ENCODE assay signal across 13 cellular contexts in the genomic region with DNA sequence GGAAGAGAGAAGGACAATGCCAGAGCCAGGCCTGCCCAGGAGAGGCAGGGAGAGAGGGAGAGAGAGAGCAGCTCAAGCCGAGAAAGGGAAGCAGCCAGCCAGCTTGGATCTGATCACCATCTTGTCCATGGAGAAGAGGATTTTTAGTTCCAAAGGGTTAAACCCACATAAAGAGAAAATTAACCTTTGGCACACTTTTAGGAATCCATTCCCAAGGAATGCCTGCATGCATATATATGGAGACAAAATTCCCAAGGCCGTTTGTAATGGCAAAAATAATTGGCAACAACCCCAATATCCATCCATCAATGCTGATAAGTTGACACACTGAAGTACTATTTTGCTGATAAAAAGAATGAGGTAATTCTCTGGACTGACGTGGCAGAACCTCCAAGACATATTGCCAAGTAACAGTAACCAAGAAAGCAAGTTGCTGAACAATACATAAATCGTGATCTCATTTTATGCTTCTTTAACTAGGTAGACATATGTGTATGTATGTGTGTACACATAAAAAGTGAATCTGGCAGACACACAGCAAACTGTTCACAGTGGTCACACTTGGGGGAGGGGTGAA. TPM values are rescaled to one million over a fixed set of nuclear protein-coding genes. Genes with fewer than 3 reads are reported as not detected.
DNase-seq lines count a peak whose midpoint lies in the region; ATAC-seq and TF ChIP-seq lines count a peak whose summit lies in the region.
"Had no signal": no experiment of that assay in that cellular context is flagged by ENCODE, and none has a peak within 500 bp of the region (broad histone marks: within the 10 kb centered on the region; RNA-seq: fewer than 3 reads in every experiment).

No MANE protein-coding gene starts in this region.

- H3K4me3 ChIP-seq in brain microvascular endothelial cell (ENCODE audit: low read depth, low read length) (no peak overlapping the region), mesendoderm (ENCODE audit: low read length) (no peak overlapping the region), Karpas-422 (ENCODE audit: low read length) (no peak overlapping the region)
- H3K4me3 ChIP-seq: esophagus squamous epithelium had no signal

- H2AFZ ChIP-seq in Karpas-422 (ENCODE audit: low read length): no peak overlapping the region
- H2AFZ ChIP-seq: parathyroid adenoma had no signal

- TF ChIP-seq CTCF in brain microvascular endothelial cell (IDR thresholded peaks at IDR 0.05; ENCODE audit: low read depth, low read length, missing control alignments): no peak

- H3K79me1 ChIP-seq in mesendoderm (ENCODE audit: low read length): no peaks in the 10 kb centered on the region

- H3K27ac ChIP-seq in KOPT-K1 (ENCODE audit: low read depth, low read length, poor library complexity, severe bottlenecking): peak overlapping the region; percentile 93
- H3K27ac ChIP-seq in brain microvascular endothelial cell: peak overlapping the region; percentile 54
- H3K27ac ChIP-seq in mesendoderm (ENCODE audit: low read depth, low read length): peak overlapping the region; percentile 80
- no peak overlapping the region for H3K27ac ChIP-seq in Karpas-422 (ENCODE audit: low read length)
- H3K27ac ChIP-seq: esophagus squamous epithelium, parathyroid adenoma had no signal

- DNase-seq in AG08395 (ENCODE audit: low spot score): peak; percentile 48
- peak; percentile 90 for DNase-seq in brain microvascular endothelial cell
- DNase-seq in mesendoderm: no peak
- DNase-seq in midbrain (lab: John Stamatoyannopoulos, UW): no peak
- no peak for DNase-seq in T-helper 9 cell
- no peak for DNase-seq in Karpas-422
- DNase-seq: esophagus squamous epithelium, GF-D8, left cardiac atrium had no signal

- H2BK5ac ChIP-seq in mesendoderm (ENCODE audit: low read length): peak overlapping the region; percentile 4

- H3K79me2 ChIP-seq in mesendoderm (ENCODE audit: control insufficient read depth, insufficient read depth, low read length) (no peaks in the 10 kb centered on the region), Karpas-422 (ENCODE audit: low read length) (no peaks in the 10 kb centered on the region)
- H3K79me2 ChIP-seq: parathyroid adenoma had no signal

- no peak overlapping the region for H2AK5ac ChIP-seq in mesendoderm (ENCODE audit: low read length)

- H3K4ac ChIP-seq in mesendoderm (ENCODE audit: low read depth, low read length): no peak overlapping the region

- no peak for ATAC-seq in GM21528 (IDR thresholded peaks at IDR 0.05; ENCODE audit: low FRiP score, unreplicated experiment)

- H3K56ac ChIP-seq in mesendoderm (ENCODE audit: low read length): peak overlapping the region; percentile 79

- H3K4me1 ChIP-seq in mesendoderm (ENCODE audit: control insufficient read depth, low read depth, low read length): peaks cover 23% of the 10 kb centered on the region
- H3K4me1 ChIP-seq in Karpas-422 (ENCODE audit: low read length): peaks cover 3% of the 10 kb centered on the region; the same call in 1 of the 2 replicates

- no peaks in the 10 kb centered on the region for H3K36me3 ChIP-seq in KOPT-K1 (ENCODE audit: insufficient read depth, low read length)
- no peaks in the 10 kb centered on the region for H3K36me3 ChIP-seq in brain microvascular endothelial cell (replicated peaks)
- no peaks in the 10 kb centered on the region for H3K36me3 ChIP-seq in mesendoderm (ENCODE audit: control insufficient read depth, insufficient read depth, low read length)
- H3K36me3 ChIP-seq in Karpas-422 (ENCODE audit: insufficient read depth, low read length): no peaks in the 10 kb centered on the region
- H3K36me3 ChIP-seq: esophagus squamous epithelium had no signal

- H3K9me3 ChIP-seq in KOPT-K1 (ENCODE audit: insufficient read depth, low read length, poor library complexity, severe bottlenecking) (no peaks in the 10 kb centered on the region), Karpas-422 (ENCODE audit: low read length) (no peaks in the 10 kb centered on the region)
- H3K9me3 ChIP-seq: esophagus squamous epithelium had no signal

- H3K27me3 ChIP-seq in brain microvascular endothelial cell (replicated peaks) (no peaks in the 10 kb centered on the region), mesendoderm (ENCODE audit: insufficient read depth, low read length, poor library complexity) (no peaks in the 10 kb centered on the region), Karpas-422 (ENCODE audit: low read length) (no peaks in the 10 kb centered on the region)

- H4K5ac ChIP-seq in mesendoderm (ENCODE audit: low read length): no peak overlapping the region

- no peaks in the 10 kb centered on the region for H3K9me2 ChIP-seq in Karpas-422 (replicated peaks; ENCODE audit: insufficient read depth, low read length)

- H3K18ac ChIP-seq in mesendoderm (ENCODE audit: low read length): peak overlapping the region; percentile 33

- peak overlapping the region; percentile 2 for H3K9ac ChIP-seq in mesendoderm (ENCODE audit: low read length)
- no peak overlapping the region for H3K9ac ChIP-seq in Karpas-422 (ENCODE audit: low read length)
- H3K9ac ChIP-seq: parathyroid adenoma had no signal

- WGBS in mesendoderm (ENCODE audit: extremely low coverage, insufficient coverage, low lambda C conversion rate): no CpG with 5 or more reads among the region's 4 CpGs

- H4K8ac ChIP-seq in mesendoderm (ENCODE audit: low read depth, low read length): no peak overlapping the region

- in situ Hi-C loops in brain microvascular endothelial cell (cut with HindIII; ENCODE audit: low pct_ligation_motif_present, low sequenced_read_pairs): no loop called here

- H2BK15ac ChIP-seq in mesendoderm (replicated peaks; ENCODE audit: low read depth): no peak overlapping the region

- no peaks in the 10 kb centered on the region for H4K20me1 ChIP-seq in Karpas-422 (ENCODE audit: insufficient read depth, low read depth, low read length)

- H2BK120ac ChIP-seq in mesendoderm (ENCODE audit: low read depth, low read length): no peak overlapping the region

- no peak overlapping the region for H3K23ac ChIP-seq in mesendoderm (ENCODE audit: low read length)

- no peak overlapping the region for H3K4me2 ChIP-seq in mesendoderm (ENCODE audit: low read length)
- no peak overlapping the region for H3K4me2 ChIP-seq in Karpas-422 (ENCODE audit: low read depth, low read length, poor library complexity, severe bottlenecking)

RNA-seq across cellular contexts. Expression of gene STRA6, which starts 7.5 kb away (rescaled TPM):
- polyA plus RNA-seq in mesendoderm (2013, experiment 1 of 2): 4.4 TPM
- 4.5 TPM for polyA plus RNA-seq in mesendoderm (2013, experiment 2 of 2)
- 0.18 TPM in 1 of 2 replicates, not detected in the other for total RNA-seq in Karpas-422 (2014; rRNA removed; shearing (Covaris generic); ENCODE audit: low replicate concordance)
- total RNA-seq: left cardiac atrium, subcutaneous adipose tissue had no signal

RNA-seq across cellular contexts. Expression of gene CCDC33, which starts 26.0 kb away (rescaled TPM):
- 1.7 TPM for polyA plus RNA-seq in mesendoderm (2013, experiment 1 of 2)
- polyA plus RNA-seq in mesendoderm (2013, experiment 2 of 2): 1.6 TPM
- total RNA-seq in Karpas-422 (2014; rRNA removed; shearing (Covaris generic); ENCODE audit: low replicate concordance): not detected in 2 replicates
- total RNA-seq: esophagus squamous epithelium, left cardiac atrium, subcutaneous adipose tissue had no signal

RNA-seq across cellular contexts. Expression of gene ISLR, which starts 36.6 kb away (rescaled TPM):
- 1.2 TPM for polyA plus RNA-seq in mesendoderm (2013, experiment 1 of 2)
- polyA plus RNA-seq in mesendoderm (2013, experiment 2 of 2): 0.84 TPM
- not detected in 2 replicates for total RNA-seq in Karpas-422 (2014; rRNA removed; shearing (Covaris generic); ENCODE audit: low replicate concordance)

Comparison
In these comparisons a context has a peak if more than half of its experiments do, and no peak if none do; other contexts are left out.
1. DNase-seq: peak in AG08395 (single experiment) and brain microvascular endothelial cell (single experiment); none in mesendoderm (single experiment), midbrain (single experiment), T-helper 9 cell (single experiment) and Karpas-422 (single experiment).